In the genomic region with DNA sequence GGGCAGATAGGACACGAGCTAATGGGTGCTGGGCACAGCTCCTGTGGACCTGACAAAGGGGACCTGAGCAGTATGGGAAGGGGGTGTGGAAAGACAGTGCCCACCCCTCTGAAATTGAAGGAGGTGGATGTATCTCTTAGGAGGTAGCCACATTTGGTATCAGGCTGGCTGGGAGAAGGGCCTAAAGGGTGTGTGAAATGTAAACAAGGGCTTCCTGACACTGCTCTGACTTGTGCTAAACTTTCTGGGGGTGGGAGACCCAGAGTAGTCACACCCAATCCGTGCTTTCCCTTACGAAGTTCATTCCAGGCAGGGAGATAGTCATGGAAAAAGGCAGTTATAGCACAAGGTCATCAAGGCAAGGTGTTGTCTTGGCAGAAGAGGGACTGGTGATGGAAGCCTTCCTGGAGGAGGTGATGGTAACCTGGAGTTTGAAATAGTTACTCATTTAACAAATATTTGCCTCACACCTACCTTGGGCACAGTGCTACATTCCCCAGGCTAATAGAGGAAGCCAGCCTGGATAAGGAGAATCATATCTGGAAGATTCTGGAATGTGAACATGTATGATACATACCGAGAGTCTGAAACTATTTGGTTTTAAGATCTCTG, we compare ENCODE assay signal across 17 cellular contexts. TPM values are rescaled to one million over a fixed set of nuclear protein-coding genes. Genes with fewer than 3 reads are reported as not detected.
"Had no signal": no experiment of that assay in that cellular context is flagged by ENCODE, and none has a peak within 500 bp of the region (broad histone marks: within the 10 kb centered on the region; RNA-seq: fewer than 3 reads in every experiment).

No MANE protein-coding gene starts in this region.

- H3K9me3 ChIP-seq: heart left ventricle, neutrophil, upper lobe of right lung had no signal

- DNase-seq: activated CD4-positive, alpha-beta T cell treated with anti-CD3 and anti-CD28 coated beads, Interleukin-2, amount 10 ng/mL, durations not matched to agents 24 days and 14 days; activated CD4-positive, CD25-positive, alpha-beta regulatory T cell; activated CD8-positive, alpha-beta memory T cell treated with anti-CD3 and anti-CD28 coated beads, Interleukin-2, amount 50 U/mL, for 48 hours; activated CD8-positive, alpha-beta T cell treated with anti-CD3 and anti-CD28 coated beads, Interleukin-2, amount 10 ng/mL, durations not matched to agents 7 days and 5 days; activated naive CD8-positive, alpha-beta T cell treated with anti-CD3 and anti-CD28 coated beads for 36 hours; amygdala; brain microvascular endothelial cell; cerebellar nuclear complex; effector CD8-positive, alpha-beta T cell; foreskin melanocyte; heart left ventricle; naive thymus-derived CD4-positive, alpha-beta T cell; stimulated activated CD4-positive, alpha-beta T cell treated with anti-CD3 and anti-CD28 coated beads, Interleukin-1b, Interleukin-23, amount 100 ng/mL, for 48 hours; stimulated activated naive CD8-positive, alpha-beta T cell treated with anti-CD3 and anti-CD28 coated beads, Interleukin-15, amount 100 ng/mL, for 72 hours; upper lobe of right lung had no signal

- H3K79me2 ChIP-seq: parathyroid adenoma had no signal

- H2AFZ ChIP-seq: parathyroid adenoma had no signal

- H3K4me3 ChIP-seq: heart left ventricle, upper lobe of right lung had no signal

- H3K27ac ChIP-seq: brain microvascular endothelial cell, heart left ventricle, neutrophil, parathyroid adenoma, upper lobe of right lung had no signal

- H3K9ac ChIP-seq: parathyroid adenoma had no signal

- H3K27me3 ChIP-seq: brain microvascular endothelial cell, heart left ventricle, neutrophil, upper lobe of right lung had no signal

- H3K36me3 ChIP-seq: neutrophil, upper lobe of right lung had no signal

- ATAC-seq: activated CD8-positive, alpha-beta T cell treated with anti-CD3 and anti-CD28 coated beads, Interleukin-2, amount 10 ng/mL, durations not matched to agents 7 days and 5 days; heart left ventricle; naive thymus-derived CD4-positive, alpha-beta T cell; stimulated activated naive CD8-positive, alpha-beta T cell treated with anti-CD3 and anti-CD28 coated beads, Interleukin-15, amount 100 ng/mL, for 72 hours; upper lobe of right lung had no signal

RNA-seq across cellular contexts. Expression of gene B4GALT2, which starts 7.1 kb away (rescaled TPM):
- polyA plus RNA-seq: naive thymus-derived CD4-positive, alpha-beta T cell had no signal
